ENCODE assay signal across 1 cellular context in genomic region chr6:166275714-166276166, GRCh38.
TF ChIP-seq lines count a peak whose summit lies in the region.

No MANE protein-coding gene starts in this region.

TF ChIP-seq in GM23338, 12 proteins besides CTCF, POLR2A, EP300 and RAD21 (continued from another document):
- TF ChIP-seq ZNF462 (CRISPR knock-in tag; IDR thresholded peaks at IDR 0.05) (no peak), JUNB (IDR thresholded peaks at IDR 0.05; ENCODE audit: unreplicated experiment) (no peak), EZH2phosphoT487 (IDR thresholded peaks at IDR 0.05; ENCODE audit: unreplicated experiment) (no peak), ZNF114 (CRISPR knock-in tag; IDR thresholded peaks at IDR 0.05) (no peak), CREB1 (CRISPR knock-in tag; IDR thresholded peaks at IDR 0.05; ENCODE audit: low read depth) (no peak), NANOG (IDR thresholded peaks at IDR 0.05; ENCODE audit: borderline replicate concordance) (no peak), REST (IDR thresholded peaks at IDR 0.05; ENCODE audit: unreplicated experiment) (no peak)
